Comparison of ENCODE assay signal across 16 cellular contexts in the genomic region with DNA sequence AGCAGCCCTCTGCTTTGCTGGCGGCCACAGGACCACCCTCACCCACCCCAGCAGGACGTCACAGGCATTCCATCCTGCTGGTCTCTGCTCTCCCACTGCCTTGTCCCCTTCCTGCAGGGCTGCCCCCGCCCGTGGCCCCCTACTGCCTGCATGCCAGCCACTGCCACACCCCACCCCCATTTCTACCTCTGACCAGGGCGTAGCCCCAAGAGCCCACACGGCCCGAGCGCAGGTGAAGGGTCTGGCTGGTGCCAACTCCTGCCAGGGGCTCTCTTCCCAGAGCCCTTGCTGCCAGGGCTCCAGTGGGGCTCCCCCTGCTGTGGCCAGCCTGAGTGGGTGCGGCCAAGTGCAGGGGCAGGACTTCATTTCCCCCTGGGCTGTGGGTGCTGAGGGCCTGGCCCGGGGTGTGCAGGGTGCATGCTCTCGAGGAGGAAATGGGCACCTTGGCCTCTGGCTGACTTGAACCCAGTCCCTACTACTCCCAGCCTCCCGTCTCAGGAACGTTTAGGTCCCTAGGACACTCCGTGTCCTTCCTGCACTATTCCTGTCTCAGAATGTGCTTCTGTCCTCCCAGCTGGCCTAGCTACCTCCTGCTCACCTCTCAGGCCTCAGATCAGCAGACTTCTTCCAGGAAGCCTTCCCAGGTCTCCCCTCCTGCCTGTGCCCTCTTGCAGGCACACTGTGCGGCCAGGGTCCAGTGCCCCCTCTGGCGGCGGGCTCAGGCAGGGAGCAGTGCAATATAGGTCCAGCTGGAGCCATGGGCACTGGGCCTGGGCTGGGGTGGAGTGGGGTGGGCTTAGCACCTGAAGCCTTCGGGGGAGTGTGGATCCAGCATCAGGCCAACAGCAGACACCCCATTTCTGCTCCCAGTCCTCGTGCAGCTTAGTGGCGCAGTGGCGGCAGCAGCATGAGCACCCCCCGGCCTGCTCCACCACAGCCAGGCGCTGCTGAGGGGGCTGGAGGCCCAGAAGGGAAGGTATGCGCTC. TPM values are rescaled to one million over a fixed set of nuclear protein-coding genes. Genes with fewer than 3 reads are reported as not detected.
DNase-seq lines count a peak whose midpoint lies in the region; ATAC-seq and TF ChIP-seq lines count a peak whose summit lies in the region.
"Had no signal": no experiment of that assay in that cellular context is flagged by ENCODE, and none has a peak within 500 bp of the region (broad histone marks: within the 10 kb centered on the region; RNA-seq: fewer than 3 reads in every experiment).

No MANE protein-coding gene starts in this region.

- peaks cover 41% of the 10 kb centered on the region for H3K27me3 Mint-ChIP-seq in stimulated activated naive CD8-positive, alpha-beta T cell treated with anti-CD3 and anti-CD28 coated beads, Interleukin-15, amount 100 ng/mL, for 72 hours
- H3K27me3 Mint-ChIP-seq in glutamatergic neuron (ENCODE audit: unreplicated experiment), result peaks cover 3% of the 10 kb centered on the region
- H3K27me3 Mint-ChIP-seq in immature natural killer cell (ENCODE audit: low read depth in 3 of 3), result peaks cover 0 to 3% (median 2%) of the 10 kb centered on the region in 3 donors

- H3K36me3 Mint-ChIP-seq in glutamatergic neuron (ENCODE audit: unreplicated experiment), result no peaks in the 10 kb centered on the region
- H3K36me3 Mint-ChIP-seq in immature natural killer cell, result no peaks in the 10 kb centered on the region
- H3K36me3 Mint-ChIP-seq: stimulated activated naive B cell treated with anti-CD40 and anti-IgM and Interleukin-4, amounts not matched to agents 10 μg/mL and 1 μg/mL and 100 μg/mL, for 72 hours had no signal

- H3K4me1 Mint-ChIP-seq in stimulated activated naive CD8-positive, alpha-beta T cell treated with anti-CD3 and anti-CD28 coated beads, Interleukin-15, amount 100 ng/mL, for 72 hours, result no peaks in the 10 kb centered on the region
- peaks cover 2% of the 10 kb centered on the region for H3K4me1 Mint-ChIP-seq in glutamatergic neuron (ENCODE audit: low read depth, unreplicated experiment)
- H3K4me1 Mint-ChIP-seq in immature natural killer cell, result no peaks in the 10 kb centered on the region

- DNase-seq in stimulated activated naive CD8-positive, alpha-beta T cell treated with anti-CD3 and anti-CD28 coated beads, Interleukin-15, amount 100 ng/mL, for 72 hours, result no peak
- no peak for DNase-seq in stimulated activated naive CD8-positive, alpha-beta T cell treated with anti-CD3 and anti-CD28 coated beads, Interleukin-15, Interleukin-2, amounts not matched to agents 100 U/mL and 50 U/mL, for 24 hours
- DNase-seq in glutamatergic neuron (no peak), HCEC 1CT (no peak), immature natural killer cell (no peak), amniotic stem cell (lab: John Stamatoyannopoulos, UW) (no peak), occipital lobe (lab: John Stamatoyannopoulos, UW) (no peak)
- DNase-seq: activated CD4-positive, CD25-positive, alpha-beta regulatory T cell treated with anti-CD3 and anti-CD28 coated beads, Interleukin-2, amount 50 U/mL, for 72 hours; activated T-cell treated with anti-CD3 and anti-CD28 coated beads, Interleukin-2, amount 50 U/mL, for 72 hours; NCI-H1436; NCI-H526 treated with DMSO at 0.1 percent for 48 hours; stimulated activated CD4-positive, alpha-beta T cell treated with anti-CD3 and anti-CD28 coated beads, Interleukin-2, amount 100 ng/mL, for 48 hours; stimulated activated naive B cell treated with anti-CD40 and anti-IgM and Interleukin-4, amounts not matched to agents 10 μg/mL and 1 μg/mL and 100 μg/mL, for 72 hours had no signal

- H3K4me3 Mint-ChIP-seq in stimulated activated naive CD8-positive, alpha-beta T cell treated with anti-CD3 and anti-CD28 coated beads, Interleukin-15, amount 100 ng/mL, for 72 hours, result no peak overlapping the region
- no peak overlapping the region for H3K4me3 Mint-ChIP-seq in glutamatergic neuron (ENCODE audit: unreplicated experiment)
- no peak overlapping the region for H3K4me3 Mint-ChIP-seq in immature natural killer cell
- H3K4me3 Mint-ChIP-seq: activated T-cell treated with anti-CD3 and anti-CD28 coated beads, Interleukin-2, amount 50 U/mL, for 72 hours; stimulated activated naive B cell treated with anti-CD40 and anti-IgM and Interleukin-4, amounts not matched to agents 10 μg/mL and 1 μg/mL and 100 μg/mL, for 72 hours had no signal

- H3K27ac Mint-ChIP-seq in stimulated activated naive CD8-positive, alpha-beta T cell treated with anti-CD3 and anti-CD28 coated beads, Interleukin-15, amount 100 ng/mL, for 72 hours, result no peak overlapping the region
- H3K27ac Mint-ChIP-seq in glutamatergic neuron (ENCODE audit: unreplicated experiment) (no peak overlapping the region), immature natural killer cell (no peak overlapping the region)
- H3K27ac Mint-ChIP-seq: activated T-cell treated with anti-CD3 and anti-CD28 coated beads, Interleukin-2, amount 50 U/mL, for 72 hours; stimulated activated naive B cell treated with anti-CD40 and anti-IgM and Interleukin-4, amounts not matched to agents 10 μg/mL and 1 μg/mL and 100 μg/mL, for 72 hours had no signal

- no peak overlapping the region for H3K27ac ChIP-seq in VCaP
- H3K27ac ChIP-seq: ascending aorta, BLaER1 had no signal

- TF ChIP-seq CTCF in VCaP (conservative IDR thresholded peaks at IDR 0.05) (0 out of 2 replicates have a peak, but pooled peaks have one; percentile 11), glutamatergic neuron (IDR thresholded peaks at IDR 0.05; ENCODE audit: partially characterized antibody, unreplicated experiment) (peak; percentile 15)

- no peaks in the 10 kb centered on the region for H3K9me3 Mint-ChIP-seq in stimulated activated naive CD8-positive, alpha-beta T cell treated with anti-CD3 and anti-CD28 coated beads, Interleukin-15, amount 100 ng/mL, for 72 hours
- H3K9me3 Mint-ChIP-seq in glutamatergic neuron (ENCODE audit: unreplicated experiment) (no peaks in the 10 kb centered on the region), immature natural killer cell (no peaks in the 10 kb centered on the region)
- H3K9me3 Mint-ChIP-seq: activated T-cell treated with anti-CD3 and anti-CD28 coated beads, Interleukin-2, amount 50 U/mL, for 72 hours; stimulated activated naive B cell treated with anti-CD40 and anti-IgM and Interleukin-4, amounts not matched to agents 10 μg/mL and 1 μg/mL and 100 μg/mL, for 72 hours had no signal

- peak; percentile 19 for ATAC-seq in stimulated activated naive CD8-positive, alpha-beta T cell treated with anti-CD3 and anti-CD28 coated beads, Interleukin-15, amount 100 ng/mL, for 72 hours
- ATAC-seq in stimulated activated naive CD8-positive, alpha-beta T cell treated with anti-CD3 and anti-CD28 coated beads, Interleukin-15, Interleukin-2, amounts not matched to agents 100 U/mL and 50 U/mL, for 24 hours, result no peak
- ATAC-seq: activated T-cell treated with anti-CD3 and anti-CD28 coated beads, Interleukin-2, amount 50 U/mL, for 72 hours; stimulated activated naive B cell treated with anti-CD40 and anti-IgM and Interleukin-4, amounts not matched to agents 10 μg/mL and 1 μg/mL and 100 μg/mL, for 72 hours had no signal

RNA-seq across cellular contexts. Expression of gene LBHD2, which starts 1.4 kb away (rescaled TPM):
- not detected for total RNA-seq in glutamatergic neuron (ENCODE audit: unreplicated experiment)
- not detected for polyA plus RNA-seq in immature natural killer cell
- total RNA-seq in occipital lobe, result not detected
- total RNA-seq: activated T-cell treated with anti-CD3 and anti-CD28 coated beads, Interleukin-2, amount 50 U/mL, for 72 hours; ascending aorta had no signal

RNA-seq across cellular contexts. Expression of gene EXOC3L4, which starts 9.1 kb away (rescaled TPM):
- total RNA-seq in glutamatergic neuron (ENCODE audit: unreplicated experiment), result 0.81 TPM
- polyA plus RNA-seq in immature natural killer cell, result not detected
- 1.1 TPM for total RNA-seq in occipital lobe
- total RNA-seq: activated T-cell treated with anti-CD3 and anti-CD28 coated beads, Interleukin-2, amount 50 U/mL, for 72 hours; ascending aorta had no signal

RNA-seq across cellular contexts. Expression of gene CDC42BPB, which starts 28.1 kb away (rescaled TPM):
- total RNA-seq in glutamatergic neuron (ENCODE audit: unreplicated experiment) (125 TPM), occipital lobe (76.4 TPM)
- not detected for polyA plus RNA-seq in immature natural killer cell

RNA-seq across cellular contexts. Expression of gene TNFAIP2, which starts 37.9 kb away (rescaled TPM):
- total RNA-seq in glutamatergic neuron (ENCODE audit: unreplicated experiment), result 4.3 TPM
- polyA plus RNA-seq in immature natural killer cell, result 1 to 10 TPM in 1 of 3 donors, under 1 TPM in 2; 0.20 to 1.4 (median 0.91) TPM
- total RNA-seq in occipital lobe, result 18.2 TPM
